8 cellular contexts compared by ENCODE assay signal in the genomic region with DNA sequence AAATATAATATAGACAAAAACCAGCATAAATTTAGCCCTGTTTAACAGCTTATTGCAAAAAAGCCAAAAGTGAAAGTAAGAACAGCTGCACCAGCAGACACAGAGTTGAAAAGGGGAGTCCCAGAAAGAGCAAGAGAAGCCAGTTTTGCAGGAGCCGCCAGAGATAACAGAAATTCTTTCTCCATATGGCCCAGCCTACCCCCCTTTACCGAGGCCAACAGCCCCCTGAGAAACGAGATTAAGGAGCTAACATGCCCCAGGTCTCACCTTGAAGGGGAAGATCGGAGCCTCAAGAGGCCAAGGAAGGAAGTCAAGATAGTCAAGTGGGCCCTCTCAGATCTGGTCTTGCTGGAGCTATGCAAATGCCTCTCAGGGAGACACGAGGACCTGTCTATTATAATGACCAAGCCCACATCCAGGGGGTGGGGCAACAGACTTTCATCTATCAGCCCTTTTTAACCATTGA. TPM values are rescaled to one million over a fixed set of nuclear protein-coding genes. Genes with fewer than 3 reads are reported as not detected.
DNase-seq lines count a peak whose midpoint lies in the region; ATAC-seq, FAIRE-seq and TF ChIP-seq lines count a peak whose summit lies in the region.

No MANE protein-coding gene starts in this region.

- peaks cover 25% of the 10 kb centered on the region for H3K4me1 Mint-ChIP-seq in nephron progenitor cell

- no peaks in the 10 kb centered on the region for H3K9me2 ChIP-seq in DOHH2 (replicated peaks; ENCODE audit: control insufficient read depth, low read length)

- peak overlapping the region; percentile 40 for H2AFZ ChIP-seq in IMR-90 (replicated peaks; ENCODE audit: low read length, poor library complexity)

- peaks cover 20% of the 10 kb centered on the region for H3K9me3 Mint-ChIP-seq in nephron progenitor cell

- intact Hi-C loops in IMR-90 (cut with micrococcal nuclease): no loop called here

- POLR2A ChIA-PET in IMR-90 (lab: Charles Lee; ENCODE audit: unreplicated experiment): no interaction called here

- no peak overlapping the region for H2BK15ac ChIP-seq in IMR-90 (ENCODE audit: low read depth, low read length)

- CTCF ChIA-PET in IMR-90 (lab: Yijun Ruan, JAX): interaction anchor here (1.0 kb wide), 1 partner anchor 23 kb away, joined by 3 read pairs; no protein-coding TSS in a partner anchor

- no peak overlapping the region for H4K91ac ChIP-seq in IMR-90 (ENCODE audit: insufficient read depth, low read depth, low read length)

- H2AK9ac ChIP-seq in IMR-90 (replicated peaks; ENCODE audit: low read depth, low read length, poor library complexity): no peak overlapping the region

- peaks cover 5% of the 10 kb centered on the region; the same call in 1 of the 2 replicates for H3K9me1 ChIP-seq in IMR-90 (ENCODE audit: insufficient read depth, low read length)

- peak overlapping the region; percentile 65 for H3K27ac ChIP-seq in DOHH2 (ENCODE audit: low read depth, low read length)
- peak overlapping the region; percentile 39; the same call in 1 of the 2 replicates for H3K27ac ChIP-seq in IMR-90 (ENCODE audit: insufficient read depth, low read length)
- H3K27ac ChIP-seq in coronary artery: peak overlapping the region in 1 of 2 donors; percentile 50
- H3K27ac ChIP-seq in small intestine (ENCODE audit: low read depth in 1 of 2, low read length in 1 of 2): peak overlapping the region; percentile 66 to 77
- H3K27ac ChIP-seq in SJCRH30: no peak overlapping the region

- H3K27me3 ChIP-seq in DOHH2 (ENCODE audit: control insufficient read depth, low read length): no peaks in the 10 kb centered on the region
- no peaks in the 10 kb centered on the region for H3K27me3 ChIP-seq in IMR-90 (ENCODE audit: control insufficient read depth, insufficient read depth, low read length)
- no peaks in the 10 kb centered on the region for H3K27me3 ChIP-seq in small intestine (ENCODE audit: control insufficient read depth in 2 of 2, insufficient read depth in 2 of 2, low read length in 2 of 2)
- H3K27me3 ChIP-seq in SJCRH30: no peaks in the 10 kb centered on the region

- H3K56ac ChIP-seq in IMR-90 (ENCODE audit: extremely low read depth, insufficient read depth, low read length): no peak overlapping the region

- 20% methylated on average over 1 of the region's 5 CpGs; no CpG with 5 or more reads in 1 of the 2 experiments for WGBS in IMR-90 (ENCODE audit: extremely low coverage in 2 of 2, insufficient read length in 1 of 2), 2 experiments
- WGBS in small intestine, 3 donors: 0 to 5% (median 1%) methylated on average over 5 of the region's 5 CpGs

- peaks cover 21 to 57% of the 10 kb centered on the region in 2 experiments for H3K79me1 ChIP-seq in IMR-90 (ENCODE audit: low read depth in 1 of 2, low read length in 2 of 2)

- no peak for TF ChIP-seq RAD21 in IMR-90 (IDR thresholded peaks at IDR 0.05; ENCODE audit: low read length)

- H3K4me2 ChIP-seq in DOHH2 (ENCODE audit: low read length) (peak overlapping the region; percentile 92), IMR-90 (ENCODE audit: low read depth, low read length) (peak overlapping the region; percentile 85)

- H2BK20ac ChIP-seq in IMR-90 (ENCODE audit: low read depth, low read length): no peak overlapping the region

- no peak overlapping the region for H3K27ac Mint-ChIP-seq in nephron progenitor cell

- TF ChIP-seq CTCF in DOHH2 (IDR thresholded peaks at IDR 0.05; ENCODE audit: low read depth, low read length, poor library complexity, severe bottlenecking) (peak; percentile 10), IMR-90 (conservative IDR thresholded peaks at IDR 0.05; ENCODE audit: low read depth, low read length) (no peak), coronary artery (IDR thresholded peaks at IDR 0.05) (no peak), nephron progenitor cell (IDR thresholded peaks at IDR 0.05) (no peak)

- peak overlapping the region in 1 of 2 experiments; percentile 30; a peak in 1 of 4 replicates for H4K8ac ChIP-seq in IMR-90 (ENCODE audit: low read depth in 2 of 2, low read length in 2 of 2)

- no peak overlapping the region for H2AK5ac ChIP-seq in IMR-90 (ENCODE audit: low read depth, low read length)

- H3K9me3 ChIP-seq in DOHH2 (ENCODE audit: control insufficient read depth, insufficient read depth, low read length): no peaks in the 10 kb centered on the region
- H3K9me3 ChIP-seq in IMR-90 (ENCODE audit: control insufficient read depth, insufficient read depth, low read length): no peaks in the 10 kb centered on the region
- H3K9me3 ChIP-seq in small intestine (ENCODE audit: control insufficient read depth, low read depth): no peaks in the 10 kb centered on the region
- H3K9me3 ChIP-seq in SJCRH30 (replicated peaks): no peaks in the 10 kb centered on the region

- H3K4ac ChIP-seq in IMR-90 (ENCODE audit: low read depth, low read length): no peak overlapping the region

- peaks cover 66% of the 10 kb centered on the region for H3K79me2 ChIP-seq in DOHH2 (ENCODE audit: control insufficient read depth, low read length)

- peaks cover 12% of the 10 kb centered on the region for H3K36me3 Mint-ChIP-seq in nephron progenitor cell (ENCODE audit: low read depth)

- peak overlapping the region; percentile 72 for H3K4me3 ChIP-seq in DOHH2 (ENCODE audit: low read length)
- H3K4me3 ChIP-seq in IMR-90 (ENCODE audit: insufficient read depth, low read depth, low read length): peak overlapping the region; percentile 30
- H3K4me3 ChIP-seq in coronary artery: peak overlapping the region; percentile 39
- H3K4me3 ChIP-seq in small intestine (ENCODE audit: low read depth in 1 of 2, low read length in 2 of 2): peak overlapping the region; percentile 12 to 26
- H3K4me3 ChIP-seq in SJCRH30: no peak overlapping the region

- peak overlapping the region; percentile 2; the same call in 1 of the 2 replicates for H3K9ac ChIP-seq in IMR-90 (ENCODE audit: low read depth, low read length)

- no peak overlapping the region for H3K23ac ChIP-seq in IMR-90 (ENCODE audit: low read depth, low read length)

- H3K4me1 ChIP-seq in DOHH2 (ENCODE audit: control insufficient read depth, low read length) (peaks cover 38% of the 10 kb centered on the region), IMR-90 (ENCODE audit: control insufficient read depth, insufficient read depth, low read length) (peaks cover 9% of the 10 kb centered on the region), small intestine (ENCODE audit: control insufficient read depth in 2 of 2, insufficient read depth in 1 of 2, low read depth in 1 of 2, low read length in 1 of 2) (peaks cover 3 to 10% of the 10 kb centered on the region in 2 donors), SJCRH30 (no peaks in the 10 kb centered on the region)

- in situ Hi-C loops in IMR-90 (cut with MboI; ENCODE audit: low sequenced_read_pairs): loop anchor here (25.0 kb wide), 1 partner anchor 1652 kb away; no protein-coding TSS in a partner anchor

- peaks cover 8% of the 10 kb centered on the region for H3F3A ChIP-seq in DOHH2 (ENCODE audit: control insufficient read depth, insufficient read depth)

- H2BK120ac ChIP-seq in IMR-90 (ENCODE audit: low read depth, low read length): no peak overlapping the region

- peak overlapping the region; percentile 2; the same call in 1 of the 2 replicates for H4K5ac ChIP-seq in IMR-90 (ENCODE audit: low read depth, low read length)

- no peak overlapping the region for H2BK5ac ChIP-seq in IMR-90 (ENCODE audit: low read depth, low read length, poor library complexity, severe bottlenecking)

- FAIRE-seq in small intestine (lab: Jason Lieb, UNC): no peak

- no peak for TF ChIP-seq POLR2A in IMR-90 (IDR thresholded peaks at IDR 0.05; ENCODE audit: low read depth, low read length)

- H3K14ac ChIP-seq in IMR-90 (replicated peaks; ENCODE audit: low read depth, low read length): no peak overlapping the region

- ATAC-seq in GM19468 (IDR thresholded peaks at IDR 0.05; ENCODE audit: extremely low read depth, unreplicated experiment) (peak; percentile 22), IMR-90 (ENCODE audit: low read depth) (peak; percentile 33)

- H4K20me1 ChIP-seq in DOHH2 (ENCODE audit: control insufficient read depth, insufficient read depth, low read depth, low read length): no peaks in the 10 kb centered on the region
- 0 out of 2 replicates have a peak, but pooled peaks cover 4% of the 10 kb centered on the region for H4K20me1 ChIP-seq in IMR-90 (ENCODE audit: insufficient read depth, low read length)

- DNase-seq in IMR-90 (peak; percentile 15), coronary artery (ENCODE audit: low spot score) (no peak), small intestine (peak; percentile 24), UCSD-AML1 (lab: John Stamatoyannopoulos, UW; ENCODE audit: unreplicated experiment) (no peak), nephron progenitor cell (no peak), SJCRH30 (no peak)

- no TSS peak for BruUV-seq in IMR-90 (replicated peaks; lab: Mats Ljungman, UMichigan)

- H3K4me3 Mint-ChIP-seq in nephron progenitor cell: no peak overlapping the region

- H3K36me3 ChIP-seq in DOHH2 (ENCODE audit: control insufficient read depth, low read length): peaks cover 13% of the 10 kb centered on the region
- no peaks in the 10 kb centered on the region for H3K36me3 ChIP-seq in IMR-90 (ENCODE audit: control insufficient read depth, insufficient read depth, low read length)
- H3K36me3 ChIP-seq in small intestine (ENCODE audit: control insufficient read depth in 2 of 2, insufficient read depth in 2 of 2, low read length in 2 of 2): no peaks in the 10 kb centered on the region
- no peaks in the 10 kb centered on the region for H3K36me3 ChIP-seq in SJCRH30

- H3K18ac ChIP-seq in IMR-90 (ENCODE audit: low read depth, low read length): no peak overlapping the region

- H3K27me3 Mint-ChIP-seq in nephron progenitor cell (ENCODE audit: low read depth, poor library complexity): peaks cover 7% of the 10 kb centered on the region

- dilution Hi-C loops in IMR-90 (cut with HindIII; ENCODE audit: low sequenced_read_pairs, unreplicated experiment): no loop called here

TF ChIP-seq in IMR-90, 13 proteins besides CTCF, POLR2A, EP300 and RAD21:
- TF ChIP-seq BHLHE40 (IDR thresholded peaks at IDR 0.05; ENCODE audit: low read depth, low read length) (no peak), RFX5 (IDR thresholded peaks at IDR 0.05; ENCODE audit: low read depth, low read length) (no peak)
TF ChIP-seq in IMR-90: peak in this region for 0.

RNA-seq across cellular contexts. Expression of a gene that starts 4.8 kb away (rescaled TPM):
- total RNA-seq in IMR-90 (2012; rRNA removed): 24.2 and 25.8 TPM in 2 replicates
- 13.2 and 15.2 TPM in 2 replicates for polyA plus RNA-seq in IMR-90 (2012; rRNA removed)
- 8.9 and 9.6 TPM in 2 replicates for polyA plus RNA-seq in IMR-90 (2012; cell fraction: cytosol; rRNA removed)
- 18.2 and 21.1 TPM in 2 replicates for polyA plus RNA-seq in IMR-90 (2012; cell fraction: nucleus; rRNA removed; ENCODE audit: low replicate concordance)
- polyA plus RNA-seq in small intestine: 10 to 100 TPM; 15.2 to 31.1 (median 29.5) TPM
- total RNA-seq in SJCRH30 (2014; rRNA removed; shearing (Covaris generic)): 20.0 and 21.4 TPM in 2 replicates

RNA-seq across cellular contexts. Expression of a gene that starts 4.9 kb away (rescaled TPM):
- 7.3 and 9.7 TPM in 2 replicates for total RNA-seq in IMR-90 (2012; rRNA removed)
- 6.3 and 8.1 TPM in 2 replicates for polyA plus RNA-seq in IMR-90 (2012; rRNA removed)
- 3.5 and 5.1 TPM in 2 replicates for polyA plus RNA-seq in IMR-90 (2012; cell fraction: cytosol; rRNA removed)
- polyA plus RNA-seq in IMR-90 (2012; cell fraction: nucleus; rRNA removed; ENCODE audit: low replicate concordance): 15.8 and 24.6 TPM in 2 replicates
- 1 to 10 TPM; 4.7 to 5.3 (median 5.1) TPM for polyA plus RNA-seq in small intestine
- 13.5 and 14.3 TPM in 2 replicates for total RNA-seq in SJCRH30 (2014; rRNA removed; shearing (Covaris generic))

Comparison
In these comparisons a context has a peak if more than half of its experiments do, and no peak if none do; other contexts are left out.
1. DNase-seq: peak in IMR-90 (single experiment) and small intestine (single experiment); none in coronary artery (single experiment), UCSD-AML1 (single experiment), nephron progenitor cell (single experiment) and SJCRH30 (0 of 2).